In genomic region chr16:24736758-24737157, GRCh38 we compare ENCODE assay signal across 12 cellular contexts. TPM values are rescaled to one million over a fixed set of nuclear protein-coding genes. Genes with fewer than 3 reads are reported as not detected.
A peak's percentile ranks its signal among the peaks of the same experiment; 100 is the strongest.
DNase-seq lines count a peak whose midpoint lies in the region; ATAC-seq and TF ChIP-seq lines count a peak whose summit lies in the region.
"Had no signal": no experiment of that assay in that cellular context is flagged by ENCODE, and none has a peak within 500 bp of the region (broad histone marks: within the 10 kb centered on the region; RNA-seq: fewer than 3 reads in every experiment).

No MANE protein-coding gene starts in this region.

- no peak overlapping the region for H2AK5ac ChIP-seq in mesenchymal stem cell (ENCODE audit: low read length, severe bottlenecking)

- no peaks in the 10 kb centered on the region for H3K9me3 ChIP-seq in right atrium auricular region
- no peaks in the 10 kb centered on the region for H3K9me3 ChIP-seq in mesenchymal stem cell (ENCODE audit: control insufficient read depth, low read length)

- H3K27ac Mint-ChIP-seq in brain = peak overlapping the region in 3 of 5 experiments; percentile 51 to 58 (median 57)
- H3K27ac Mint-ChIP-seq: activated naive CD8-positive, alpha-beta T cell treated with anti-CD3 and anti-CD28 coated beads, Interleukin-2, amount 10 ng/mL, durations not matched to agents 7 days and 5 days had no signal

- H3K9me3 Mint-ChIP-seq in brain = peaks cover 0 to 2% (median 0%) of the 10 kb centered on the region in 5 experiments
- H3K9me3 Mint-ChIP-seq: activated naive CD8-positive, alpha-beta T cell treated with anti-CD3 and anti-CD28 coated beads, Interleukin-2, amount 10 ng/mL, durations not matched to agents 7 days and 5 days; stimulated activated memory B cell treated with anti-CD40 and anti-IgM and Interleukin-4, amounts not matched to agents 10 μg/mL and 1 μg/mL and 100 μg/mL, for 72 hours had no signal

- no peak for DNase-seq in right atrium auricular region (ENCODE audit: low spot score)
- DNase-seq in Right ventricle myocardium inferior (ENCODE audit: missing footprints) = no peak
- no peak for DNase-seq in mesenchymal stem cell
- no peak for DNase-seq in OCI-M1 (lab: John Stamatoyannopoulos, UW)
- DNase-seq in NCI-H2171 (lab: John Stamatoyannopoulos, UW) = no peak
- DNase-seq: activated CD4-positive, alpha-beta T cell treated with anti-CD3 and anti-CD28 coated beads for 48 hours; activated naive CD8-positive, alpha-beta T cell treated with anti-CD3 and anti-CD28 coated beads, Interleukin-2, amount 10 ng/mL, durations not matched to agents 7 days and 5 days had no signal

- no peak overlapping the region for H3K18ac ChIP-seq in mesenchymal stem cell (ENCODE audit: low read depth in 1 of 2, low read length in 2 of 2)

- H3K14ac ChIP-seq in mesenchymal stem cell (ENCODE audit: low read length in 2 of 2) = no peak overlapping the region

- peak overlapping the region; percentile 69 for H3K9ac ChIP-seq in mesenchymal stem cell (ENCODE audit: low read length)

- H3K27me3 ChIP-seq in right atrium auricular region (no peaks in the 10 kb centered on the region), mesenchymal stem cell (ENCODE audit: control insufficient read depth in 1 of 2, insufficient read depth in 1 of 2, low read length in 2 of 2) (no peaks in the 10 kb centered on the region)

- no peak overlapping the region for H2BK5ac ChIP-seq in mesenchymal stem cell (ENCODE audit: low read depth, low read length, poor library complexity, severe bottlenecking)

- H2BK120ac ChIP-seq in mesenchymal stem cell (ENCODE audit: low read depth, low read length) = no peak overlapping the region

- H3K79me1 ChIP-seq in mesenchymal stem cell (replicated peaks; ENCODE audit: low read length, poor library complexity, severe bottlenecking) = no peaks in the 10 kb centered on the region

- H4K8ac ChIP-seq in mesenchymal stem cell (ENCODE audit: low read length) = no peak overlapping the region

- H3K4me1 ChIP-seq in right atrium auricular region = peaks cover 0 to 93% of the 10 kb centered on the region in 2 donors
- peaks cover 4% of the 10 kb centered on the region for H3K4me1 ChIP-seq in mesenchymal stem cell (ENCODE audit: control insufficient read depth, insufficient read depth, low read depth, low read length)

- peaks cover 56% of the 10 kb centered on the region for H3K36me3 Mint-ChIP-seq in brain

- no peak overlapping the region for H3K23ac ChIP-seq in mesenchymal stem cell (ENCODE audit: low read length in 2 of 2)

- H3K27me3 Mint-ChIP-seq in brain = no peaks in the 10 kb centered on the region
- H3K27me3 Mint-ChIP-seq: activated naive CD8-positive, alpha-beta T cell treated with anti-CD3 and anti-CD28 coated beads, Interleukin-2, amount 10 ng/mL, durations not matched to agents 7 days and 5 days; stimulated activated memory B cell treated with anti-CD40 and anti-IgM and Interleukin-4, amounts not matched to agents 10 μg/mL and 1 μg/mL and 100 μg/mL, for 72 hours had no signal

- H4K91ac ChIP-seq in mesenchymal stem cell (ENCODE audit: low read length) = no peak overlapping the region

- H2BK15ac ChIP-seq in mesenchymal stem cell (ENCODE audit: low read depth, poor library complexity, severe bottlenecking) = no peak overlapping the region

- H3K4me3 Mint-ChIP-seq in brain = peak overlapping the region in 3 of 5 experiments; percentile 4 to 61 (median 49)
- H3K4me3 Mint-ChIP-seq: activated naive CD8-positive, alpha-beta T cell treated with anti-CD3 and anti-CD28 coated beads, Interleukin-2, amount 10 ng/mL, durations not matched to agents 7 days and 5 days; stimulated activated memory B cell treated with anti-CD40 and anti-IgM and Interleukin-4, amounts not matched to agents 10 μg/mL and 1 μg/mL and 100 μg/mL, for 72 hours had no signal

- H2BK12ac ChIP-seq in mesenchymal stem cell (ENCODE audit: low read length in 2 of 2) = no peak overlapping the region

- H3K4me3 ChIP-seq in right atrium auricular region = no peak overlapping the region
- H3K4me3 ChIP-seq in mesenchymal stem cell (ENCODE audit: insufficient read depth in 1 of 2, low read depth in 1 of 2, low read length in 2 of 2) = no peak overlapping the region
- H3K4me3 ChIP-seq: lung had no signal

- H3K27ac ChIP-seq in right atrium auricular region (peak overlapping the region; percentile 43 to 55), mesenchymal stem cell (ENCODE audit: low read length, poor library complexity, severe bottlenecking) (peak overlapping the region; percentile 41)

- intact Hi-C loops in Right ventricle myocardium inferior (cut with DNase I) = no loop called here

- H2AFZ ChIP-seq in mesenchymal stem cell (ENCODE audit: low read depth, low read length) = no peak overlapping the region

- WGBS in mesenchymal stem cell = 98% methylated on average over 3 of the region's 5 CpGs

- no peak overlapping the region for H3K4ac ChIP-seq in mesenchymal stem cell (ENCODE audit: low read depth in 1 of 2, low read length in 2 of 2)

- no peak overlapping the region for H3K4me2 ChIP-seq in mesenchymal stem cell (ENCODE audit: low read length, poor library complexity, severe bottlenecking)

- peaks cover 97% of the 10 kb centered on the region for H3K4me1 Mint-ChIP-seq in brain

- TF ChIP-seq CTCF in right atrium auricular region (IDR thresholded peaks at IDR 0.05) = no peak
- TF ChIP-seq CTCF in brain (conservative IDR thresholded peaks at IDR 0.05) = no peak

- H3K36me3 ChIP-seq in right atrium auricular region = peaks cover 18% of the 10 kb centered on the region
- H3K36me3 ChIP-seq in mesenchymal stem cell (ENCODE audit: control insufficient read depth in 1 of 2, insufficient read depth in 2 of 2, low read depth in 1 of 2, low read length in 2 of 2) = peaks cover 11 to 37% of the 10 kb centered on the region in 2 experiments

- ATAC-seq in Right ventricle myocardium inferior (no peak), HG02884 (IDR thresholded peaks at IDR 0.05; ENCODE audit: unreplicated experiment) (no peak), GM19452 (IDR thresholded peaks at IDR 0.05; ENCODE audit: unreplicated experiment) (no peak)
- ATAC-seq: stimulated activated memory B cell treated with anti-CD40 and anti-IgM and Interleukin-4, amounts not matched to agents 10 μg/mL and 1 μg/mL and 100 μg/mL, for 72 hours had no signal

RNA-seq across cellular contexts. Expression of gene TNRC6A, which starts 7.3 kb away (rescaled TPM):
- total RNA-seq in right atrium auricular region = 10 to 100 TPM; 23.5 to 24.4 TPM
- 34.8 TPM for total RNA-seq in Right ventricle myocardium inferior
- 10.1 TPM for polyA plus RNA-seq in brain (ENCODE audit: insufficient read depth, low read depth, low replicate concordance)
- polyA plus RNA-seq in mesenchymal stem cell (2013, experiment 1 of 2) = 27.6 TPM
- polyA plus RNA-seq in mesenchymal stem cell (2013, experiment 2 of 2) = 25.0 TPM
